ENCODE assay signal across 25 cellular contexts in genomic region chr7:143210541-143210940, GRCh38. TPM values are rescaled to one million over a fixed set of nuclear protein-coding genes. Genes with fewer than 3 reads are reported as not detected.
"Had no signal": no experiment of that assay in that cellular context is flagged by ENCODE, and none has a peak within 500 bp of the region (broad histone marks: within the 10 kb centered on the region; RNA-seq: fewer than 3 reads in every experiment).

No MANE protein-coding gene starts in this region.

- H3K4me2 ChIP-seq: smooth muscle cell had no signal

- H3K36me3 ChIP-seq: left ventricle myocardium inferior, ovary, right atrium auricular region, right lobe of liver, tibial nerve, upper lobe of left lung, vagina had no signal

- H3K4me1 ChIP-seq: right atrium auricular region, right lobe of liver, vagina had no signal

- H3K27me3 ChIP-seq: ovary, right atrium auricular region, right lobe of liver, tibial nerve, upper lobe of left lung, vagina had no signal

- DNase-seq: immature natural killer cell; left ventricle myocardium inferior; midbrain; mucosa of descending colon; naive thymus-derived CD4-positive, alpha-beta T cell; ovary; right lobe of liver; stimulated activated CD4-positive, alpha-beta T cell treated with anti-CD3 and anti-CD28 coated beads, Interleukin-1b, Interleukin-23, amount 100 ng/mL, for 48 hours; stimulated activated CD4-positive, alpha-beta T cell treated with anti-CD3 and anti-CD28 coated beads, Interleukin-2, amount 100 ng/mL, for 48 hours; stimulated activated CD4-positive, alpha-beta T cell treated with anti-CD3 and anti-CD28 coated beads, Interleukin-4, amount 100 ng/mL, for 4 hours; stimulated activated CD8-positive, alpha-beta memory T cell treated with anti-CD3 and anti-CD28 coated beads, Interleukin-4, amount 100 ng/mL, for 48 hours; stimulated activated naive CD4-positive, alpha-beta T cell treated with Interleukin-2 at 50 U/mL for 16 hours; stimulated activated naive CD8-positive, alpha-beta T cell treated with anti-CD3 and anti-CD28 coated beads, Interleukin-15, amount 100 ng/mL, for 72 hours; substantia nigra; upper lobe of left lung had no signal

- H3K27ac ChIP-seq: left ventricle myocardium inferior, ovary, right atrium auricular region, right lobe of liver, tibial nerve, upper lobe of left lung, vagina had no signal

- H3K4me3 ChIP-seq: left ventricle myocardium inferior, lung, mucosa of descending colon, ovary, right atrium auricular region, right lobe of liver, smooth muscle cell, tibial nerve, upper lobe of left lung, vagina had no signal

- ATAC-seq: mucosa of descending colon; naive thymus-derived CD4-positive, alpha-beta T cell; natural killer cell treated with Interleukin-12 subunit alpha and Interleukin-12 subunit beta and Interleukin-15 and Interleukin-18, amount 100 ng/mL, for 72 hours; right lobe of liver; stimulated activated memory B cell treated with anti-CD40 and anti-IgM and Interleukin-4, amounts not matched to agents 10 μg/mL and 1 μg/mL and 100 μg/mL, for 72 hours; stimulated activated naive CD8-positive, alpha-beta T cell treated with anti-CD3 and anti-CD28 coated beads, Interleukin-15, amount 100 ng/mL, for 72 hours had no signal

- H3K9me3 ChIP-seq: left ventricle myocardium inferior, mucosa of descending colon, ovary, right atrium auricular region, right lobe of liver, tibial nerve, upper lobe of left lung, vagina had no signal

RNA-seq across cellular contexts. Expression of gene TAS2R40, which starts 11.3 kb away (rescaled TPM):
- polyA plus RNA-seq: immature natural killer cell; naive thymus-derived CD4-positive, alpha-beta T cell; neural cell; ovary; smooth muscle cell; thymus; urinary bladder had no signal

RNA-seq across cellular contexts. Expression of gene TAS2R39, which starts 27.3 kb away (rescaled TPM):
- polyA plus RNA-seq: immature natural killer cell; lung; naive thymus-derived CD4-positive, alpha-beta T cell; neural cell; ovary; smooth muscle cell; thymus; urinary bladder had no signal
